ENCODE assay signal across 8 cellular contexts in the genomic region with DNA sequence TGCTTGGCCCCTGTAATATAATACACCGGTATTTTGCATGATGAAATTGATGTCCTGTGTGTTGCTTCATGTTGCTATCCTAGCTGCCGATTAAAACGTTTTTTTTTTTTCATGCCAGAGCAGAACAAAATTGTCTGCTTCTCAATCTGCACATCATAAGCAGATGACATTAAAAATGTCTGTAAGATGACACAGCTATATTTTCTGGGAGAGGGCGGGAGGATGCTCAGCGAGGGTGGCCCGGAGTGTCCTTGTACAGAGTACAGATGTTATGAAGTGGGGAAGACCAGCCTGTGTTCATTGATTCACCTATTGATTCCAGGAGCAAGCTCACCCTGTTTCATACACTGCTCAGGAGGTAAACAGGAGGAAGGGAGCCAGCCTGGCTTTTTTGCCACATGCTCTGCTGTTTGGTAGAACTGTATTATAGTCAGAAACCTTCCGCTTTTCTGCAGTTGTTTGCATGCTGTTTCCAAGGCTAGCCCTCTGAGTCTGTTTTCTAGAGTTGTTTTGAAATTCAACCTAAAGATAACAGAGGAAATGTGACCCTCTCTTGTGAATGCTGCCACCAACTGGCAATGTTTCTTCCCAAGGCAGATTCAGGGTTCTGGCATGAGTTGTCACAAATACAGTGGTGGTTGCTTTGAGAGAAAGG. TPM values are rescaled to one million over a fixed set of nuclear protein-coding genes. Genes with fewer than 3 reads are reported as not detected.
A peak's percentile ranks its signal among the peaks of the same experiment; 100 is the strongest.
DNase-seq lines count a peak whose midpoint lies in the region; FAIRE-seq and TF ChIP-seq lines count a peak whose summit lies in the region.

No MANE protein-coding gene starts in this region.

- no peaks in the 10 kb centered on the region for H4K20me1 ChIP-seq in Loucy (ENCODE audit: insufficient read depth, low read length, poor library complexity, severe bottlenecking)

- peak overlapping the region; percentile 41 for H3K4me2 ChIP-seq in Loucy (ENCODE audit: low read depth, low read length, poor library complexity, severe bottlenecking)

- peak overlapping the region; percentile 55; the same call in 1 of the 2 replicates for H2AFZ ChIP-seq in Loucy (ENCODE audit: low read length)

- TF ChIP-seq CTCF in Loucy (conservative IDR thresholded peaks at IDR 0.05; ENCODE audit: low read length): peak; percentile 86

- H3K4me3 ChIP-seq in Loucy (ENCODE audit: low read length, poor library complexity, severe bottlenecking) (peak overlapping the region; percentile 19), endocrine pancreas (ENCODE audit: control insufficient read depth, insufficient read depth, low read length) (peak overlapping the region; percentile 24)

- H3K9ac ChIP-seq in Loucy (ENCODE audit: low read depth, low read length, poor library complexity, severe bottlenecking) (no peak overlapping the region), endocrine pancreas (ENCODE audit: control insufficient read depth, insufficient read depth, low read length) (peak overlapping the region; percentile 41)

- H3K27me3 ChIP-seq in Loucy (ENCODE audit: insufficient read depth, low read length, poor library complexity, severe bottlenecking): no peaks in the 10 kb centered on the region
- no peaks in the 10 kb centered on the region for H3K27me3 ChIP-seq in endocrine pancreas (ENCODE audit: control insufficient read depth, insufficient read depth, low read length)

- DNase-seq in NCI-H1436 (lab: John Stamatoyannopoulos, UW) (peak; percentile 34), NCI-H1436 treated with DMSO at 0.1 percent for 48 hours (lab: John Stamatoyannopoulos, UW) (no peak), SHP77 treated with DMSO at 0.1 percent for 48 hours (lab: John Stamatoyannopoulos, UW) (peak; percentile 96), renal cortical epithelial cell (ENCODE audit: low read depth) (peak; percentile 59), frontal cortex (ENCODE audit: low spot score in 2 of 2) (no peak)
- no peak for DNase-seq in stimulated activated CD4-positive, alpha-beta T cell treated with anti-CD3 and anti-CD28 coated beads, Interleukin-12 subunit alpha, Interleukin-12 subunit beta, amount 100 ng/mL, for 4 hours

- no peaks in the 10 kb centered on the region for H3K79me2 ChIP-seq in Loucy (ENCODE audit: insufficient read depth, low read length)

- no peaks in the 10 kb centered on the region for H3K9me2 ChIP-seq in Loucy (replicated peaks; ENCODE audit: low read depth, low read length)

- H3K4me1 ChIP-seq in Loucy (ENCODE audit: insufficient read depth, low read length, poor library complexity, severe bottlenecking) (peaks cover 15% of the 10 kb centered on the region), endocrine pancreas (ENCODE audit: control insufficient read depth, insufficient read depth, low read length) (peaks cover 21% of the 10 kb centered on the region)

- H3K36me3 ChIP-seq in Loucy (ENCODE audit: insufficient read depth, low read length): no peaks in the 10 kb centered on the region
- no peaks in the 10 kb centered on the region for H3K36me3 ChIP-seq in endocrine pancreas (ENCODE audit: control insufficient read depth, insufficient read depth, low read length)

- H3F3A ChIP-seq in Loucy (ENCODE audit: low read depth): no peaks in the 10 kb centered on the region

- no peak for FAIRE-seq in frontal cortex (lab: Jason Lieb, UNC)

- no peaks in the 10 kb centered on the region for H3K9me3 ChIP-seq in Loucy (ENCODE audit: insufficient read depth, low read depth, low read length)
- H3K9me3 ChIP-seq in endocrine pancreas (ENCODE audit: control insufficient read depth, low read length): no peaks in the 10 kb centered on the region

RNA-seq across cellular contexts. Expression of a gene that starts 4.7 kb away (rescaled TPM):
- total RNA-seq in renal cortical epithelial cell (6.8 and 22.3 TPM in 2 replicates), frontal cortex (10.6 TPM)

Comparison
In these comparisons a context has a peak if more than half of its experiments do, and no peak if none do; other contexts are left out.
1. DNase-seq: peak in NCI-H1436 (single experiment), SHP77 treated with DMSO at 0.1 percent for 48 hours (single experiment) and renal cortical epithelial cell (single experiment); none in NCI-H1436 treated with DMSO at 0.1 percent for 48 hours (single experiment), stimulated activated CD4-positive, alpha-beta T cell treated with anti-CD3 and anti-CD28 coated beads, Interleukin-12 subunit alpha, Interleukin-12 subunit beta, amount 100 ng/mL, for 4 hours (single experiment) and frontal cortex (0 of 2).